In genomic region chr10:132543916-132544743, GRCh38 we compare ENCODE assay signal across 12 cellular contexts. TPM values are rescaled to one million over a fixed set of nuclear protein-coding genes. Genes with fewer than 3 reads are reported as not detected.
DNase-seq lines count a peak whose midpoint lies in the region; ATAC-seq, FAIRE-seq and TF ChIP-seq lines count a peak whose summit lies in the region.
"Had no signal": no experiment of that assay in that cellular context is flagged by ENCODE, and none has a peak within 500 bp of the region (broad histone marks: within the 10 kb centered on the region; RNA-seq: fewer than 3 reads in every experiment).

No MANE protein-coding gene starts in this region.

- POLR2A ChIA-PET in activated CD4-positive, alpha-beta T cell treated with anti-CD3 and anti-CD28 coated beads for 36 hours (lab: Charles Lee) = no interaction called here
- POLR2A ChIA-PET in activated CD4-positive, alpha-beta memory T cell treated with anti-CD3 and anti-CD28 coated beads for 36 hours (lab: Charles Lee) = no interaction called here

- no peak overlapping the region for H3K27ac ChIP-seq in skeletal muscle tissue (ENCODE audit: low read depth, low read length)
- H3K27ac ChIP-seq: dorsolateral prefrontal cortex had no signal

- peaks cover 49 to 82% (median 56%) of the 10 kb centered on the region in 3 donors for H3K4me1 ChIP-seq in skeletal muscle tissue (ENCODE audit: control insufficient read depth in 3 of 3, insufficient read depth in 3 of 3, low read length in 3 of 3)

- H3K36me3 ChIP-seq in skeletal muscle tissue (ENCODE audit: control insufficient read depth in 3 of 3, insufficient read depth in 3 of 3, low read length in 3 of 3) = peaks cover 0 to 5% (median 0%) of the 10 kb centered on the region in 3 donors

- intact Hi-C loops in activated CD4-positive, alpha-beta T cell treated with anti-CD3 and anti-CD28 coated beads for 36 hours (cut with DNase I, micrococcal nuclease) = loop anchor here (5.0 to 10.0 kb wide), 2 partner anchors 93 to 421 kb away; no protein-coding TSS in a partner anchor
- intact Hi-C loops in activated CD4-positive, alpha-beta memory T cell treated with anti-CD3 and anti-CD28 coated beads for 36 hours (cut with micrococcal nuclease) = no loop called here

- TF ChIP-seq POLR2A in H54 (IDR thresholded peaks at IDR 0.05; ENCODE audit: low read depth, low read length) = no peak

- H3K4me3 Mint-ChIP-seq in activated CD4-positive, alpha-beta T cell treated with anti-CD3 and anti-CD28 coated beads for 36 hours = peak overlapping the region; percentile 52
- peak overlapping the region; percentile 60 for H3K4me3 Mint-ChIP-seq in activated CD4-positive, alpha-beta memory T cell treated with anti-CD3 and anti-CD28 coated beads for 36 hours
- peak overlapping the region; percentile 70 to 91 (median 83) for H3K4me3 Mint-ChIP-seq in immature natural killer cell

- no peak for ATAC-seq in activated CD4-positive, alpha-beta T cell treated with anti-CD3 and anti-CD28 coated beads for 36 hours

- H3K9me3 Mint-ChIP-seq in activated CD4-positive, alpha-beta T cell treated with anti-CD3 and anti-CD28 coated beads for 36 hours (ENCODE audit: low read depth) = no peaks in the 10 kb centered on the region
- H3K9me3 Mint-ChIP-seq in activated CD4-positive, alpha-beta memory T cell treated with anti-CD3 and anti-CD28 coated beads for 36 hours = no peaks in the 10 kb centered on the region
- H3K9me3 Mint-ChIP-seq in immature natural killer cell = no peaks in the 10 kb centered on the region

- H3K27ac Mint-ChIP-seq in activated CD4-positive, alpha-beta T cell treated with anti-CD3 and anti-CD28 coated beads for 36 hours = peak overlapping the region; percentile 30
- peak overlapping the region; percentile 25 for H3K27ac Mint-ChIP-seq in activated CD4-positive, alpha-beta memory T cell treated with anti-CD3 and anti-CD28 coated beads for 36 hours
- H3K27ac Mint-ChIP-seq in immature natural killer cell = peak overlapping the region; percentile 19 to 83 (median 38)

- H3K4me1 Mint-ChIP-seq in activated CD4-positive, alpha-beta T cell treated with anti-CD3 and anti-CD28 coated beads for 36 hours = peaks cover 85% of the 10 kb centered on the region
- peaks cover 66% of the 10 kb centered on the region for H3K4me1 Mint-ChIP-seq in activated CD4-positive, alpha-beta memory T cell treated with anti-CD3 and anti-CD28 coated beads for 36 hours (ENCODE audit: low read depth)
- H3K4me1 Mint-ChIP-seq in immature natural killer cell = peaks cover 41 to 49% of the 10 kb centered on the region in 2 donors

- no peak overlapping the region for H3K4me3 ChIP-seq in skeletal muscle tissue (ENCODE audit: low read length in 3 of 3)

- H3K9ac ChIP-seq in skeletal muscle tissue (ENCODE audit: low read depth in 1 of 3, low read length in 3 of 3) = peak overlapping the region in 2 of 3 donors; percentile 3 to 33

- DNase-seq in activated CD4-positive, alpha-beta T cell treated with anti-CD3 and anti-CD28 coated beads for 36 hours = no peak
- no peak for DNase-seq in activated CD4-positive, alpha-beta T cell treated with anti-CD3 and anti-CD28 coated beads for 1 hour
- DNase-seq in activated CD4-positive, alpha-beta memory T cell treated with anti-CD3 and anti-CD28 coated beads for 36 hours = peak; percentile 21
- DNase-seq in immature natural killer cell = no peak
- DNase-seq in NCI-H187 (lab: John Stamatoyannopoulos, UW) = no peak
- no peak for DNase-seq in T1000 (lab: John Stamatoyannopoulos, UW)
- no peak for DNase-seq in H54 (ENCODE audit: insufficient read length, low spot score)
- DNase-seq: GF-D8, midbrain, NCI-H774 had no signal

- no peaks in the 10 kb centered on the region for H3K9me3 ChIP-seq in skeletal muscle tissue (ENCODE audit: control insufficient read depth in 3 of 3, low read length in 3 of 3)

- CTCF ChIA-PET in activated CD4-positive, alpha-beta T cell treated with anti-CD3 and anti-CD28 coated beads for 36 hours (lab: Charles Lee) = interaction anchor here (1.2 kb wide), 1 partner anchor 32 kb away, joined by 5 read pairs; no protein-coding TSS in a partner anchor
- CTCF ChIA-PET in activated CD4-positive, alpha-beta memory T cell treated with anti-CD3 and anti-CD28 coated beads for 36 hours (lab: Charles Lee) = no interaction called here

- H3K36me3 Mint-ChIP-seq in activated CD4-positive, alpha-beta T cell treated with anti-CD3 and anti-CD28 coated beads for 36 hours (ENCODE audit: low read depth) = peaks cover 4% of the 10 kb centered on the region
- H3K36me3 Mint-ChIP-seq in activated CD4-positive, alpha-beta memory T cell treated with anti-CD3 and anti-CD28 coated beads for 36 hours = peaks cover 4% of the 10 kb centered on the region
- peaks cover 0 to 9% (median 0%) of the 10 kb centered on the region in 3 donors for H3K36me3 Mint-ChIP-seq in immature natural killer cell

- no peaks in the 10 kb centered on the region for H3K27me3 ChIP-seq in skeletal muscle tissue (ENCODE audit: control insufficient read depth in 3 of 3, insufficient read depth in 3 of 3, low read length in 3 of 3)
- H3K27me3 ChIP-seq: dorsolateral prefrontal cortex had no signal

- H3K27me3 Mint-ChIP-seq in activated CD4-positive, alpha-beta T cell treated with anti-CD3 and anti-CD28 coated beads for 36 hours = no peaks in the 10 kb centered on the region
- no peaks in the 10 kb centered on the region for H3K27me3 Mint-ChIP-seq in activated CD4-positive, alpha-beta memory T cell treated with anti-CD3 and anti-CD28 coated beads for 36 hours
- H3K27me3 Mint-ChIP-seq in immature natural killer cell (ENCODE audit: low read depth in 3 of 3) = peaks cover 2 to 10% (median 4%) of the 10 kb centered on the region in 3 donors

- FAIRE-seq in H54 (lab: Jason Lieb, UNC) = no peak

RNA-seq across cellular contexts. Expression of gene INPP5A, which starts 6.5 kb away (rescaled TPM):
- total RNA-seq in activated CD4-positive, alpha-beta T cell treated with anti-CD3 and anti-CD28 coated beads for 36 hours = 1 to 10 TPM; 8.1 to 9.3 TPM
- 1 to 10 TPM; 7.4 to 7.5 TPM for total RNA-seq in activated CD4-positive, alpha-beta memory T cell treated with anti-CD3 and anti-CD28 coated beads for 36 hours
- 1 to 10 TPM in 1 of 3 donors, under 1 TPM in 2; 0.30 to 1.7 (median 0.48) TPM for polyA plus RNA-seq in immature natural killer cell
- total RNA-seq in skeletal muscle tissue = 50.6 TPM
